Comparison of ENCODE assay signal across 11 cellular contexts in genomic region chr12:93425736-93426363, GRCh38. TPM values are rescaled to one million over a fixed set of nuclear protein-coding genes. Genes with fewer than 3 reads are reported as not detected.
DNase-seq lines count a peak whose midpoint lies in the region; ATAC-seq, FAIRE-seq and TF ChIP-seq lines count a peak whose summit lies in the region.
"Had no signal": no experiment of that assay in that cellular context is flagged by ENCODE, and none has a peak within 500 bp of the region (broad histone marks: within the 10 kb centered on the region; RNA-seq: fewer than 3 reads in every experiment).

No MANE protein-coding gene starts in this region.

- H3K27ac Mint-ChIP-seq in effector memory CD8-positive, alpha-beta T cell = peak overlapping the region; percentile 60 to 83

- TF ChIP-seq CTCF in smooth muscle cell (IDR thresholded peaks at IDR 0.05; ENCODE audit: borderline replicate concordance, insufficient read depth, poor library complexity, severe bottlenecking) = no peak
- no peak for TF ChIP-seq CTCF in kidney (IDR thresholded peaks at IDR 0.05; ENCODE audit: borderline replicate concordance, extremely low read depth, insufficient read depth)

- H4K20me1 ChIP-seq in smooth muscle cell (ENCODE audit: low read depth) = peaks cover 100% of the 10 kb centered on the region

- H3K4me1 Mint-ChIP-seq in activated T-cell treated with anti-CD3 and anti-CD28 coated beads, Interleukin-2, amount 50 U/mL, for 4 hours (ENCODE audit: low read depth) = peaks cover 94% of the 10 kb centered on the region
- peaks cover 57 to 84% of the 10 kb centered on the region in 2 donors for H3K4me1 Mint-ChIP-seq in effector memory CD8-positive, alpha-beta T cell (ENCODE audit: low read depth in 2 of 2)

- H3K9me3 ChIP-seq in smooth muscle cell (replicated peaks; ENCODE audit: low read depth) (no peaks in the 10 kb centered on the region), kidney (ENCODE audit: control insufficient read depth in 1 of 2, low read length in 2 of 2) (no peaks in the 10 kb centered on the region)
- H3K9me3 ChIP-seq: Peyer's patch had no signal

- H3K27me3 ChIP-seq in smooth muscle cell (ENCODE audit: low read depth) = no peaks in the 10 kb centered on the region
- H3K27me3 ChIP-seq: Peyer's patch had no signal

- DNase-seq in activated T-cell treated with anti-CD3 and anti-CD28 coated beads, Interleukin-2, amount 50 U/mL, for 4 hours = no peak
- DNase-seq in activated T-cell treated with anti-CD3 and anti-CD28 coated beads, Interleukin-2, amount 50 U/mL, for 48 hours = no peak
- DNase-seq in effector memory CD8-positive, alpha-beta T cell = no peak
- DNase-seq in smooth muscle cell (lab: John Stamatoyannopoulos, UW; ENCODE audit: unreplicated experiment) = no peak
- DNase-seq in kidney = no peak
- DNase-seq in HCEC 1CT = no peak
- DNase-seq: activated gamma-delta T cell, NCI-H2081, Peyer's patch had no signal

- H3K4me1 ChIP-seq in smooth muscle cell (ENCODE audit: low read depth) (peaks cover 46% of the 10 kb centered on the region), kidney (ENCODE audit: control insufficient read depth in 1 of 2, insufficient read depth in 1 of 2, low read depth in 1 of 2, low read length in 2 of 2) (peaks cover 19 to 20% of the 10 kb centered on the region in 2 donors)

- H3K27me3 Mint-ChIP-seq in activated T-cell treated with anti-CD3 and anti-CD28 coated beads, Interleukin-2, amount 50 U/mL, for 4 hours (ENCODE audit: low read depth) = no peaks in the 10 kb centered on the region
- H3K27me3 Mint-ChIP-seq in effector memory CD8-positive, alpha-beta T cell = no peaks in the 10 kb centered on the region

- 71% methylated on average over 8 of the region's 8 CpGs for WGBS in smooth muscle cell (ENCODE audit: low lambda C conversion rate)

- no peak overlapping the region for H2AFZ ChIP-seq in smooth muscle cell (ENCODE audit: low read depth)

- no peak for FAIRE-seq in kidney (lab: Jason Lieb, UNC)

- peaks cover 33% of the 10 kb centered on the region for H3F3A ChIP-seq in smooth muscle cell (ENCODE audit: low read depth)

- peak overlapping the region; percentile 45 for H3K4me2 ChIP-seq in smooth muscle cell

- ATAC-seq in activated T-cell treated with anti-CD3 and anti-CD28 coated beads, Interleukin-2, amount 50 U/mL, for 4 hours = no peak
- ATAC-seq in HG03565 (IDR thresholded peaks at IDR 0.05; ENCODE audit: unreplicated experiment) = peak; percentile 31
- ATAC-seq in effector memory CD8-positive, alpha-beta T cell (replicated peaks) = no peak
- ATAC-seq in HG03432 (IDR thresholded peaks at IDR 0.05; ENCODE audit: unreplicated experiment) = no peak

- H3K9ac ChIP-seq in smooth muscle cell (ENCODE audit: low read depth) (peak overlapping the region; percentile 23), kidney (ENCODE audit: low read length in 2 of 2) (no peak overlapping the region)

- H3K36me3 Mint-ChIP-seq in activated T-cell treated with anti-CD3 and anti-CD28 coated beads, Interleukin-2, amount 50 U/mL, for 4 hours (ENCODE audit: insufficient read depth) = peaks cover 9% of the 10 kb centered on the region
- peaks cover under 1% of the 10 kb centered on the region for H3K36me3 Mint-ChIP-seq in effector memory CD8-positive, alpha-beta T cell (ENCODE audit: insufficient read depth)

- peaks cover 100% of the 10 kb centered on the region for H3K79me2 ChIP-seq in smooth muscle cell (ENCODE audit: low read depth)

- H3K27ac ChIP-seq in smooth muscle cell (ENCODE audit: low read depth) = peak overlapping the region; percentile 74
- peak overlapping the region in 1 of 2 donors; percentile 5 for H3K27ac ChIP-seq in kidney (ENCODE audit: low read depth in 2 of 2, low read length in 2 of 2)

- peak overlapping the region; percentile 41 for H3K4me3 Mint-ChIP-seq in activated T-cell treated with anti-CD3 and anti-CD28 coated beads, Interleukin-2, amount 50 U/mL, for 4 hours
- H3K4me3 Mint-ChIP-seq in effector memory CD8-positive, alpha-beta T cell = peak overlapping the region in 1 of 2 donors; percentile 44

- H3K4me3 ChIP-seq in smooth muscle cell (no peak overlapping the region), kidney (ENCODE audit: low read length in 2 of 2) (no peak overlapping the region)
- H3K4me3 ChIP-seq: Peyer's patch had no signal

- H3K36me3 ChIP-seq in smooth muscle cell (ENCODE audit: low read depth) (no peaks in the 10 kb centered on the region), kidney (ENCODE audit: control insufficient read depth in 1 of 2, insufficient read depth in 2 of 2, low read length in 2 of 2) (no peaks in the 10 kb centered on the region)
- H3K36me3 ChIP-seq: Peyer's patch had no signal

- intact Hi-C loops in kidney (cut with DNase I) = no loop called here

- no peaks in the 10 kb centered on the region for H3K9me3 Mint-ChIP-seq in activated T-cell treated with anti-CD3 and anti-CD28 coated beads, Interleukin-2, amount 50 U/mL, for 4 hours
- no peaks in the 10 kb centered on the region for H3K9me3 Mint-ChIP-seq in effector memory CD8-positive, alpha-beta T cell

RNA-seq across cellular contexts. Expression of gene UBE2N, which starts 15.9 kb away (rescaled TPM):
- 100 to 1,000 TPM; 237 to 241 (median 237) TPM for total RNA-seq in activated T-cell treated with anti-CD3 and anti-CD28 coated beads, Interleukin-2, amount 50 U/mL, for 4 hours
- 61.3 and 69.3 TPM in 2 replicates for total RNA-seq in smooth muscle cell
- polyA plus RNA-seq in smooth muscle cell = 104 and 111 TPM in 2 replicates
- 84.7 TPM for total RNA-seq in kidney
- 97.3 TPM for polyA plus RNA-seq in kidney (ENCODE audit: insufficient read depth, low read depth, low replicate concordance)

RNA-seq across cellular contexts. Expression of gene MRPL42, which starts 41.5 kb away (rescaled TPM):
- total RNA-seq in activated T-cell treated with anti-CD3 and anti-CD28 coated beads, Interleukin-2, amount 50 U/mL, for 4 hours = 10 to 100 TPM; 62.9 to 98.8 (median 89.2) TPM
- total RNA-seq in smooth muscle cell = 113 and 135 TPM in 2 replicates
- polyA plus RNA-seq in smooth muscle cell = 82.8 and 85.5 TPM in 2 replicates
- 66.7 TPM for total RNA-seq in kidney
- 57.6 TPM for polyA plus RNA-seq in kidney (ENCODE audit: insufficient read depth, low read depth, low replicate concordance)

RNA-seq across cellular contexts. Expression of gene NUDT4, which starts 48.1 kb away (rescaled TPM):
- 100 to 1,000 TPM in 1 of 3 donors, 10 to 100 TPM in 2; 89.7 to 108 (median 93.1) TPM for total RNA-seq in activated T-cell treated with anti-CD3 and anti-CD28 coated beads, Interleukin-2, amount 50 U/mL, for 4 hours
- total RNA-seq in smooth muscle cell = 83.2 and 91.2 TPM in 2 replicates
- 49.4 and 53.9 TPM in 2 replicates for polyA plus RNA-seq in smooth muscle cell
- 127 TPM for total RNA-seq in kidney
- polyA plus RNA-seq in kidney (ENCODE audit: insufficient read depth, low read depth, low replicate concordance) = 104 TPM
